In the genomic region with DNA sequence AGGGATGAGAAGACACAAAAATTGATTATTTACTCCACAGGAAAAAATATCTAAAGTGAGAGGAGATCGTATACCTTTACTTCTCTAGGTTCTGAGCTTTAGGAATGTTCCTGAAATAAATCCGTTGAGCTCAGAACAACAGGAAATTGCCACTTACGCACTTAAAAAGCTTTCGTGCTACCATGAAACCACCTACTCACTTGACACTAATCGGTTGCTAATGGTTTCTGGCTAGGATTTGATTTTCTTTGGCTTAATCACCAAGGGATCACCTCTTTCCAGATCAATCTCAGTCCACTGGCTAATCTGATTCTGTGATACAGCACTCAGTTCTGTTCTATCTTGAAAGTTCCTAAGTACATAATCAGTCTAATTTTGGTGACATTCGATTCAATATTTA, we compare ENCODE assay signal across 1 cellular context.
TF ChIP-seq lines count a peak whose summit lies in the region.

No MANE protein-coding gene starts in this region.

TF ChIP-seq in WTC11, 78 proteins besides CTCF, POLR2A, EP300 and RAD21 (continued from another document):
- TF ChIP-seq ZNF121 (CRISPR knock-in tag; IDR thresholded peaks at IDR 0.05) (no peak), CREB1 (CRISPR knock-in tag; IDR thresholded peaks at IDR 0.05) (no peak), NR2C2 (CRISPR knock-in tag; IDR thresholded peaks at IDR 0.05) (no peak), TP53 (CRISPR knock-in tag; IDR thresholded peaks at IDR 0.05) (no peak), NFE2L1 (CRISPR knock-in tag; IDR thresholded peaks at IDR 0.05) (no peak), GTF2I (CRISPR knock-in tag; conservative IDR thresholded peaks at IDR 0.05) (no peak), OVOL2 (CRISPR knock-in tag; IDR thresholded peaks at IDR 0.05; ENCODE audit: borderline replicate concordance) (no peak), MXD4 (CRISPR knock-in tag; IDR thresholded peaks at IDR 0.05; ENCODE audit: borderline replicate concordance) (no peak), GABPB1 (CRISPR knock-in tag; IDR thresholded peaks at IDR 0.05) (no peak)
- TF ChIP-seq, protein P1, sequence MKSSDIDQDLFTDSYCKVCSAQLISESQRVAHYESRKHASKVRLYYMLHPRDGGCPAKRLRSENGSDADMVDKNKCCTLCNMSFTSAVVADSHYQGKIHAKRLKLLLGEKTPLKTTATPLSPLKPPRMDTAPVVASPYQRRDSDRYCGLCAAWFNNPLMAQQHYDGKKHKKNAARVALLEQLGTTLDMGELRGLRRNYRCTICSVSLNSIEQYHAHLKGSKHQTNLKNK (CRISPR knock-in tag; IDR thresholded peaks at IDR 0.05), result no peak
- TF ChIP-seq, protein P2, sequence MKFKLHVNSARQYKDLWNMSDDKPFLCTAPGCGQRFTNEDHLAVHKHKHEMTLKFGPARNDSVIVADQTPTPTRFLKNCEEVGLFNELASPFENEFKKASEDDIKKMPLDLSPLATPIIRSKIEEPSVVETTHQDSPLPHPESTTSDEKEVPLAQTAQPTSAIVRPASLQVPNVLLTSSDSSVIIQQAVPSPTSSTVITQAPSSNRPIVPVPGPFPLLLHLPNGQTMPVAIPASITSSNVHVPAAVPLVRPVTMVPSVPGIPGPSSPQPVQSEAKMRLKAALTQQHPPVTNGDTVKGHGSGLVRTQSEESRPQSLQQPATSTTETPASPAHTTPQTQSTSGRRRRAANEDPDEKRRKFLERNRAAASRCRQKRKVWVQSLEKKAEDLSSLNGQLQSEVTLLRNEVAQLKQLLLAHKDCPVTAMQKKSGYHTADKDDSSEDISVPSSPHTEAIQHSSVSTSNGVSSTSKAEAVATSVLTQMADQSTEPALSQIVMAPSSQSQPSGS (CRISPR knock-in tag; IDR thresholded peaks at IDR 0.05; ENCODE audit: borderline replicate concordance, low read depth), result no peak
